Comparison of ENCODE assay signal across 8 cellular contexts in genomic region chr10:81108516-81109199, GRCh38.
DNase-seq lines count a peak whose midpoint lies in the region; ATAC-seq and TF ChIP-seq lines count a peak whose summit lies in the region.

No MANE protein-coding gene starts in this region.

- peak; percentile 54 for DNase-seq in M059J (ENCODE audit: low read depth)
- peak; percentile 8 for DNase-seq in pons (ENCODE audit: low spot score)
- DNase-seq in left ventricle myocardium inferior = no peak
- no peak for DNase-seq in mesenteric fat pad (ENCODE audit: low spot score)
- DNase-seq in OCI-LY7 (ENCODE audit: low spot score) = no peak
- no peak for DNase-seq in DMS114 treated with DMSO at 0.1 percent for 48 hours (lab: John Stamatoyannopoulos, UW; ENCODE audit: unreplicated experiment)

- H3K36me3 ChIP-seq in left ventricle myocardium inferior = no peaks in the 10 kb centered on the region
- no peaks in the 10 kb centered on the region for H3K36me3 ChIP-seq in OCI-LY7 (ENCODE audit: insufficient read depth, low read length)

- H3K9me2 ChIP-seq in OCI-LY7 (ENCODE audit: insufficient read depth, low read length) = no peaks in the 10 kb centered on the region

- no peaks in the 10 kb centered on the region for H3K79me2 ChIP-seq in OCI-LY7 (ENCODE audit: insufficient read depth, low read depth, low read length)

- H3K9me3 ChIP-seq in left ventricle myocardium inferior (replicated peaks) (no peaks in the 10 kb centered on the region), OCI-LY7 (ENCODE audit: low read length) (no peaks in the 10 kb centered on the region)

- H3K4me2 ChIP-seq in OCI-LY7 (ENCODE audit: low read length) = no peak overlapping the region

- H3K27ac ChIP-seq in left ventricle myocardium inferior (replicated peaks) = no peak overlapping the region
- H3K27ac ChIP-seq in OCI-LY7 (ENCODE audit: low read depth, low read length, poor library complexity, severe bottlenecking) = no peak overlapping the region

- ATAC-seq in GM19043 (IDR thresholded peaks at IDR 0.05; ENCODE audit: low read depth, unreplicated experiment) = peak; percentile 84
- peak; percentile 77 for ATAC-seq in HG02763 (IDR thresholded peaks at IDR 0.05; ENCODE audit: unreplicated experiment)

- H2AFZ ChIP-seq in OCI-LY7 (ENCODE audit: low read length) = no peak overlapping the region

- no peaks in the 10 kb centered on the region for H3K27me3 ChIP-seq in left ventricle myocardium inferior (ENCODE audit: low read depth)

- TF ChIP-seq CTCF in left ventricle myocardium inferior (IDR thresholded peaks at IDR 0.05; ENCODE audit: borderline replicate concordance) = no peak
- TF ChIP-seq CTCF in OCI-LY7 (conservative IDR thresholded peaks at IDR 0.05; ENCODE audit: low read length) = no peak

- CTCF ChIA-PET in OCI-LY7 (lab: Charles Lee; ENCODE audit: unreplicated experiment) = no interaction called here

- POLR2A ChIA-PET in OCI-LY7 (lab: Charles Lee) = interaction anchor here (0.6 kb wide), 1 partner anchor 10 kb away, joined by 3 read pairs; no protein-coding TSS in a partner anchor

- no TSS peak for BruUV-seq in OCI-LY7 (replicated peaks; lab: Mats Ljungman, UMichigan)

- intact Hi-C loops in left ventricle myocardium inferior (cut with micrococcal nuclease) = no loop called here
- intact Hi-C loops in OCI-LY7 (cut with micrococcal nuclease; ENCODE audit: unreplicated experiment) = no loop called here

- H3K4me1 ChIP-seq in left ventricle myocardium inferior (no peaks in the 10 kb centered on the region), OCI-LY7 (ENCODE audit: insufficient read depth, low read length, poor library complexity, severe bottlenecking) (no peaks in the 10 kb centered on the region)

- no peaks in the 10 kb centered on the region for H4K20me1 ChIP-seq in OCI-LY7 (ENCODE audit: insufficient read depth, low read length)

- H3K4me3 ChIP-seq in left ventricle myocardium inferior (no peak overlapping the region), OCI-LY7 (ENCODE audit: low read depth, low read length, poor library complexity, severe bottlenecking) (no peak overlapping the region)

Comparison
In these comparisons a context has a peak if more than half of its experiments do, and no peak if none do; other contexts are left out.
1. DNase-seq: peak in M059J (single experiment) and pons (single experiment); none in left ventricle myocardium inferior (single experiment), mesenteric fat pad (single experiment), OCI-LY7 (single experiment) and DMS114 treated with DMSO at 0.1 percent for 48 hours (single experiment).